15 cellular contexts compared by ENCODE assay signal in genomic region chr11:3290556-3290955, GRCh38. TPM values are rescaled to one million over a fixed set of nuclear protein-coding genes. Genes with fewer than 3 reads are reported as not detected.
DNase-seq lines count a peak whose midpoint lies in the region; ATAC-seq, FAIRE-seq and TF ChIP-seq lines count a peak whose summit lies in the region.
"Not testable (repeated sequence)": the region's sequence is repeated elsewhere in the genome, so short reads cannot be mapped to it uniquely, and the experiment has no call there.
"Had no signal": no experiment of that assay in that cellular context is flagged by ENCODE, and none has a peak within 500 bp of the region (broad histone marks: within the 10 kb centered on the region; RNA-seq: fewer than 3 reads in every experiment).

No MANE protein-coding gene starts in this region.

- not testable (repeated sequence) for BruUV-seq in K562 (replicated peaks; lab: Mats Ljungman, UMichigan)

- DNase-seq in K562 (ENCODE audit: extremely low read depth in 1 of 4, low spot score in 3 of 4); left colon; urothelium cell line (ENCODE audit: low spot score): not testable (repeated sequence)
- DNase-seq in cardiac septum (ENCODE audit: low spot score) (peak; percentile 70), spleen (peak; percentile 21)

- not testable (repeated sequence) for H3K27ac ChIP-seq in K562 (ENCODE audit: extremely low read depth, low read depth, low read length); spleen

- WGBS in K562 (ENCODE audit: insufficient coverage, low coverage, missing lambda C conversion rate) = 0% methylated on average over 1 of the region's 7 CpGs
- 7 to 14% methylated on average over 2 of the region's 7 CpGs; no CpG with 5 or more reads in 3 of the 5 donors for WGBS in spleen, 5 donors

- H3K4me2 ChIP-seq in K562 (ENCODE audit: insufficient read depth, low read length) = not testable (repeated sequence)

- CTCF ChIA-PET in K562 (lab: Yijun Ruan, JAX; ENCODE audit: low intra/inter-chr PET ratio) = not testable (repeated sequence)

- ATAC-seq in K562 = peak; percentile 100
- ATAC-seq in esophagus mucosa = peak; percentile 60
- peak; percentile 39 for ATAC-seq in left colon

- H3K9me1 ChIP-seq in K562 (ENCODE audit: control insufficient read depth, insufficient read depth, low read length) = not testable (repeated sequence)

- TF ChIP-seq RAD21 in K562 (CRISPR knock-in tag; conservative IDR thresholded peaks at IDR 0.05 in 1 of 2, IDR thresholded peaks at IDR 0.05 in 1 of 2) = not testable (repeated sequence)

- H2AFZ ChIP-seq in K562 (ENCODE audit: low read depth, low read length) = not testable (repeated sequence)

- H3K9ac ChIP-seq in K562 (ENCODE audit: insufficient read depth in 1 of 2, low read depth in 2 of 2, low read length in 2 of 2) = not testable (repeated sequence)

- not testable (repeated sequence) for H3K4me3 ChIP-seq in K562, spleen

- not testable (repeated sequence) for H3K79me2 ChIP-seq in K562 (ENCODE audit: control insufficient read depth, insufficient read depth, low read length)

- H3K27me3 ChIP-seq in K562 (ENCODE audit: control insufficient read depth in 2 of 2, insufficient read depth in 2 of 2, low read length in 2 of 2); spleen (replicated peaks in 1 of 7): not testable (repeated sequence)

- not testable (repeated sequence) for TF ChIP-seq EP300 in K562 (IDR thresholded peaks at IDR 0.05; ENCODE audit: low read length)

- TF ChIP-seq POLR2A in K562 (conservative IDR thresholded peaks at IDR 0.05); spleen (IDR thresholded peaks at IDR 0.05): not testable (repeated sequence)

- in situ Hi-C loops in K562 (cut with MboI) = loop anchor here (10.0 kb wide), 1 partner anchor 46 kb away; no protein-coding TSS in a partner anchor

- not testable (repeated sequence) for H4K20me1 ChIP-seq in K562 (replicated peaks; ENCODE audit: control insufficient read depth, insufficient read depth, low read length)

- H3K9me3 ChIP-seq in K562 (replicated peaks; ENCODE audit: control insufficient read depth, insufficient read depth, low read depth, low read length); spleen: not testable (repeated sequence)

- POLR2A ChIA-PET in K562 (lab: Yijun Ruan, JAX) = not testable (repeated sequence)

- intact Hi-C loops in K562 (cut with micrococcal nuclease); cardiac septum (cut with DNase I); left colon (cut with DNase I, micrococcal nuclease); spleen (cut with DNase I; ENCODE audit: low total_unique reads): not testable (repeated sequence)

- not testable (repeated sequence) for H3K4me1 ChIP-seq in K562 (replicated peaks in 1 of 2; ENCODE audit: control insufficient read depth in 2 of 2, insufficient read depth in 2 of 2, low read length in 2 of 2); spleen

- TF ChIP-seq CTCF in K562 (IDR thresholded peaks at IDR 0.05 in 2 of 3, conservative IDR thresholded peaks at IDR 0.05 in 1 of 3; ENCODE audit: insufficient read depth in 2 of 3, low read depth in 1 of 3, low read length in 3 of 3); spleen (IDR thresholded peaks at IDR 0.05 in 8 of 11, conservative IDR thresholded peaks at IDR 0.05 in 3 of 11): not testable (repeated sequence)

- FAIRE-seq in K562 (lab: Jason Lieb, UNC) (peak; percentile 92), urothelium cell line (lab: Jason Lieb, UNC) (peak; percentile 46)

- not testable (repeated sequence) for H3K36me3 ChIP-seq in K562 (ENCODE audit: control insufficient read depth, insufficient read depth, low read length); spleen

TF ChIP-seq in K562, 482 proteins besides CTCF, POLR2A, EP300 and RAD21:
- peak; percentile 30; the same call in 1 of the 2 replicates for TF ChIP-seq VEZF1 (CRISPR knock-in tag; IDR thresholded peaks at IDR 0.05)

RNA-seq across cellular contexts. Expression of gene MRGPRE, which starts 58.3 kb away (rescaled TPM):
- total RNA-seq in K562 (2011; cell fraction: chromatin; rRNA removed; ENCODE audit: low replicate concordance) = not detected in 2 replicates
- not detected in 2 replicates for total RNA-seq in K562 (2011; cell fraction: nucleolus; rRNA removed)
- total RNA-seq in K562 (2011; cell fraction: nucleoplasm; rRNA removed) = not detected in 2 replicates
- total RNA-seq in K562 (2014; rRNA removed) (not detected in 2 replicates), K562 (2014; rRNA removed; fragmentation: Illumina TruSeq; extraction: Trizol) (not detected in 2 replicates), K562 (2015; rRNA removed; fragmentation: Illumina TruSeq; extraction: Trizol) (not detected in 2 replicates), K562 (2021) (not detected in 2 replicates), esophagus mucosa (not detected), cardiac septum (0.38 TPM), left colon (not detected), spleen (1 to 10 TPM in 2 of 7 donors, under 1 TPM in 2, not detected in 3; 0.41 to 1.9 (median 1.2) TPM)
- polyA plus RNA-seq in K562 (2011; rRNA removed) (not detected in 2 replicates), K562 (2014; fragmentation: Illumina TruSeq; extraction: Trizol) (not detected in 2 replicates), K562 (2014; fragmentation: Nextera tagmentation; extraction: Ambion mirVana) (not detected), K562 (2014; rRNA removed) (not detected in 2 replicates), spleen (not detected)
- 0.09 TPM in 1 of 2 replicates, not detected in the other for polyA plus RNA-seq in K562 (2011; cell fraction: cytosol; rRNA removed)
- not detected in 2 replicates for polyA plus RNA-seq in K562 (2011; cell fraction: nucleus; rRNA removed)
- not detected in 2 replicates for polyA plus RNA-seq in K562 (2012)
- polyA minus RNA-seq in K562 (2011; rRNA and poly(A)+ RNA removed) = not detected in 2 replicates
- polyA minus RNA-seq in K562 (2011; cell fraction: cytosol; rRNA and poly(A)+ RNA removed) = not detected in 2 replicates
- not detected in 2 replicates for polyA minus RNA-seq in K562 (2011; cell fraction: nucleus; rRNA and poly(A)+ RNA removed)
- total RNA-seq: A673; CD4-positive, alpha-beta memory T cell; CD4-positive, CD25-positive, alpha-beta regulatory T cell; CD8-positive, alpha-beta memory T cell; Daoy; G401 had no signal
- polyA plus RNA-seq: AG04450; CD14-positive monocyte; CD4-positive, alpha-beta memory T cell; CD4-positive, CD25-positive, alpha-beta regulatory T cell; CD8-positive, alpha-beta memory T cell; GM12878 had no signal

Comparison
In these comparisons a context has a peak if more than half of its experiments do, and no peak if none do; other contexts are left out.
1. ATAC-seq: peak in every context shown above with its lines; median percentile 100 in K562; 60 in esophagus mucosa; 39 in left colon.